Comparison of ENCODE assay signal across 17 cellular contexts in genomic region chr10:110461088-110461487, GRCh38. TPM values are rescaled to one million over a fixed set of nuclear protein-coding genes. Genes with fewer than 3 reads are reported as not detected.
DNase-seq lines count a peak whose midpoint lies in the region; ATAC-seq and TF ChIP-seq lines count a peak whose summit lies in the region.
"Had no signal": no experiment of that assay in that cellular context is flagged by ENCODE, and none has a peak within 500 bp of the region (broad histone marks: within the 10 kb centered on the region; RNA-seq: fewer than 3 reads in every experiment).

No MANE protein-coding gene starts in this region.

- H3K27me3 ChIP-seq in MM.1S (replicated peaks; ENCODE audit: insufficient read depth, low read length) (no peaks in the 10 kb centered on the region), spleen (replicated peaks in 1 of 7) (no peaks in the 10 kb centered on the region)
- H3K27me3 ChIP-seq: Peyer's patch had no signal

- intact Hi-C loops in spleen (cut with DNase I; ENCODE audit: low total_unique reads) = no loop called here

- H3K27ac Mint-ChIP-seq in activated CD8-positive, alpha-beta memory T cell treated with anti-CD3 and anti-CD28 coated beads, Interleukin-2, amount 10 ng/mL, durations not matched to agents 7 days and 5 days = no peak overlapping the region
- H3K27ac Mint-ChIP-seq in central memory CD8-positive, alpha-beta T cell (ENCODE audit: low read depth) = peak overlapping the region; percentile 30
- H3K27ac Mint-ChIP-seq: activated CD4-positive, alpha-beta memory T cell treated with anti-CD3 and anti-CD28 coated beads for 36 hours had no signal

- H3K9me3 ChIP-seq in MM.1S (replicated peaks; ENCODE audit: insufficient read depth, low read length) (no peaks in the 10 kb centered on the region), spleen (no peaks in the 10 kb centered on the region)
- H3K9me3 ChIP-seq: left ventricle myocardium inferior, mucosa of descending colon, Peyer's patch had no signal

- H3K36me3 ChIP-seq in MM.1S (replicated peaks; ENCODE audit: insufficient read depth, low read length) = no peaks in the 10 kb centered on the region
- H3K36me3 ChIP-seq in spleen = no peaks in the 10 kb centered on the region
- H3K36me3 ChIP-seq: left ventricle myocardium inferior, Peyer's patch had no signal

- H3K27me3 Mint-ChIP-seq in activated CD8-positive, alpha-beta memory T cell treated with anti-CD3 and anti-CD28 coated beads, Interleukin-2, amount 10 ng/mL, durations not matched to agents 7 days and 5 days = no peaks in the 10 kb centered on the region
- H3K27me3 Mint-ChIP-seq in central memory CD8-positive, alpha-beta T cell = no peaks in the 10 kb centered on the region
- H3K27me3 Mint-ChIP-seq: activated CD4-positive, alpha-beta memory T cell treated with anti-CD3 and anti-CD28 coated beads for 36 hours; type B pancreatic cell had no signal

- H3K9ac ChIP-seq in MM.1S (ENCODE audit: low read length) = peak overlapping the region; percentile 99

- peak overlapping the region; percentile 81 for H3K4me2 ChIP-seq in MM.1S (ENCODE audit: low read depth, low read length)

- peaks cover 52% of the 10 kb centered on the region for H3K4me1 Mint-ChIP-seq in activated CD8-positive, alpha-beta memory T cell treated with anti-CD3 and anti-CD28 coated beads, Interleukin-2, amount 10 ng/mL, durations not matched to agents 7 days and 5 days
- H3K4me1 Mint-ChIP-seq in central memory CD8-positive, alpha-beta T cell = peaks cover 32% of the 10 kb centered on the region

- H3K4me1 ChIP-seq in MM.1S (ENCODE audit: low read length) (peaks cover 90% of the 10 kb centered on the region), spleen (peaks cover 23 to 56% (median 47%) of the 10 kb centered on the region in 6 donors)

- H3K36me3 Mint-ChIP-seq in activated CD8-positive, alpha-beta memory T cell treated with anti-CD3 and anti-CD28 coated beads, Interleukin-2, amount 10 ng/mL, durations not matched to agents 7 days and 5 days = no peaks in the 10 kb centered on the region
- peaks cover 2% of the 10 kb centered on the region for H3K36me3 Mint-ChIP-seq in central memory CD8-positive, alpha-beta T cell (ENCODE audit: insufficient read depth)
- H3K36me3 Mint-ChIP-seq: activated CD4-positive, alpha-beta memory T cell treated with anti-CD3 and anti-CD28 coated beads for 36 hours; type B pancreatic cell had no signal

- H3K79me2 ChIP-seq in MM.1S (ENCODE audit: low read length) = peaks cover 34% of the 10 kb centered on the region

- no peak for ATAC-seq in activated CD8-positive, alpha-beta memory T cell treated with anti-CD3 and anti-CD28 coated beads, Interleukin-2, amount 10 ng/mL, durations not matched to agents 7 days and 5 days
- no peak for ATAC-seq in central memory CD8-positive, alpha-beta T cell (replicated peaks; ENCODE audit: extremely low read depth, poor library complexity, severe bottlenecking)
- ATAC-seq in SK-N-SH treated with all-trans-retinoic acid at 6 μM for 48 hours (no peak), GM18858 (IDR thresholded peaks at IDR 0.05; ENCODE audit: unreplicated experiment) (no peak)

- peaks cover 66% of the 10 kb centered on the region for H3F3A ChIP-seq in MM.1S (ENCODE audit: insufficient read depth, low read length)

- no peaks in the 10 kb centered on the region for H3K9me3 Mint-ChIP-seq in activated CD8-positive, alpha-beta memory T cell treated with anti-CD3 and anti-CD28 coated beads, Interleukin-2, amount 10 ng/mL, durations not matched to agents 7 days and 5 days (ENCODE audit: low read depth)
- H3K9me3 Mint-ChIP-seq in central memory CD8-positive, alpha-beta T cell = no peaks in the 10 kb centered on the region
- H3K9me3 Mint-ChIP-seq: activated CD4-positive, alpha-beta memory T cell treated with anti-CD3 and anti-CD28 coated beads for 36 hours; type B pancreatic cell had no signal

- H3K27ac ChIP-seq in MM.1S (ENCODE audit: low read length) = peak overlapping the region; percentile 99
- H3K27ac ChIP-seq in spleen = peak overlapping the region in 2 of 8 donors; percentile 43 to 49
- H3K27ac ChIP-seq: left ventricle myocardium inferior had no signal

- H3K4me3 Mint-ChIP-seq in activated CD8-positive, alpha-beta memory T cell treated with anti-CD3 and anti-CD28 coated beads, Interleukin-2, amount 10 ng/mL, durations not matched to agents 7 days and 5 days = no peak overlapping the region
- H3K4me3 Mint-ChIP-seq in central memory CD8-positive, alpha-beta T cell = peak overlapping the region; percentile 16
- H3K4me3 Mint-ChIP-seq: activated CD4-positive, alpha-beta memory T cell treated with anti-CD3 and anti-CD28 coated beads for 36 hours; type B pancreatic cell had no signal

- peak overlapping the region; percentile 72 for H3K4me3 ChIP-seq in MM.1S (ENCODE audit: low read length)
- H3K4me3 ChIP-seq in spleen = no peak overlapping the region
- H3K4me3 ChIP-seq: left ventricle myocardium inferior, mucosa of descending colon, Peyer's patch had no signal

- TF ChIP-seq POLR2A in spleen (IDR thresholded peaks at IDR 0.05) = no peak

- no peak overlapping the region for H2AFZ ChIP-seq in MM.1S (ENCODE audit: low read length)

- CTCF ChIA-PET in activated CD8-positive, alpha-beta memory T cell treated with anti-CD3 and anti-CD28 coated beads, Interleukin-2, amount 10 ng/mL, durations not matched to agents 7 days and 5 days (lab: Charles Lee) = interaction anchor here (1.0 kb wide), 1 partner anchor 107 kb away, joined by 4 read pairs; no protein-coding TSS in a partner anchor

- 76 to 90% (median 78%) methylated on average over 7 of the region's 7 CpGs for WGBS in spleen, 5 donors

- no peaks in the 10 kb centered on the region for H4K20me1 ChIP-seq in MM.1S (ENCODE audit: insufficient read depth, low read length)

- H3K9me2 ChIP-seq in MM.1S (replicated peaks; ENCODE audit: insufficient read depth, low read length) = no peaks in the 10 kb centered on the region

- TF ChIP-seq CTCF in MM.1S (IDR thresholded peaks at IDR 0.05; ENCODE audit: low read length) = no peak
- TF ChIP-seq CTCF in spleen (IDR thresholded peaks at IDR 0.05 in 8 of 11, conservative IDR thresholded peaks at IDR 0.05 in 3 of 11) = no peak

- peak; percentile 54 for DNase-seq in activated CD8-positive, alpha-beta memory T cell treated with anti-CD3 and anti-CD28 coated beads, Interleukin-2, amount 50 U/mL, for 48 hours
- no peak for DNase-seq in activated CD8-positive, alpha-beta memory T cell treated with anti-CD3 and anti-CD28 coated beads, Interleukin-2, amount 10 ng/mL, durations not matched to agents 7 days and 5 days
- peak; percentile 88 for DNase-seq in MM.1S
- no peak for DNase-seq in central memory CD8-positive, alpha-beta T cell (ENCODE audit: low spot score in 2 of 2)
- DNase-seq in spleen = peak; percentile 70
- DNase-seq in activated CD4-positive, CD25-positive, alpha-beta regulatory T cell (lab: John Stamatoyannopoulos, UW) = no peak
- DNase-seq: effector CD8-positive, alpha-beta T cell; glutamatergic neuron; left ventricle myocardium inferior; NCI-H1105 treated with DMSO at 0.1 percent for 48 hours; occipital lobe had no signal

TF ChIP-seq in SK-N-SH treated with all-trans-retinoic acid at 6 μM for 48 hours, 23 proteins besides CTCF, POLR2A, EP300 and RAD21 (continues in another document):
- TF ChIP-seq CSRNP3 (CRISPR knock-in tag; IDR thresholded peaks at IDR 0.05) = no peak
- TF ChIP-seq, protein P1, sequence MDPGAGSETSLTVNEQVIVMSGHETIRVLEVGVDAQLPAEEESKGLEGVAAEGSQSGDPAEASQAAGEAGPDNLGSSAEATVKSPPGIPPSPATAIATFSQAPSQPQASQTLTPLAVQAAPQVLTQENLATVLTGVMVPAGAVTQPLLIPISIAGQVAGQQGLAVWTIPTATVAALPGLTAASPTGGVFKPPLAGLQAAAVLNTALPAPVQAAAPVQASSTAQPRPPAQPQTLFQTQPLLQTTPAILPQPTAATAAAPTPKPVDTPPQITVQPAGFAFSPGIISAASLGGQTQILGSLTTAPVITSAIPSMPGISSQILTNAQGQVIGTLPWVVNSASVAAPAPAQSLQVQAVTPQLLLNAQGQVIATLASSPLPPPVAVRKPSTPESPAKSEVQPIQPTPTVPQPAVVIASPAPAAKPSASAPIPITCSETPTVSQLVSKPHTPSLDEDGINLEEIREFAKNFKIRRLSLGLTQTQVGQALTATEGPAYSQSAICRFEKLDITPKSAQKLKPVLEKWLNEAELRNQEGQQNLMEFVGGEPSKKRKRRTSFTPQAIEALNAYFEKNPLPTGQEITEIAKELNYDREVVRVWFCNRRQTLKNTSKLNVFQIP (CRISPR knock-in tag; IDR thresholded peaks at IDR 0.05; ENCODE audit: borderline replicate concordance, low read depth) = no peak
- TF ChIP-seq ARNTL (CRISPR knock-in tag; IDR thresholded peaks at IDR 0.05; ENCODE audit: borderline replicate concordance, low read depth) = no peak
- TF ChIP-seq TCF4 (CRISPR knock-in tag; IDR thresholded peaks at IDR 0.05; ENCODE audit: borderline replicate concordance) = no peak

RNA-seq across cellular contexts. Expression of gene DUSP5, which starts 36.6 kb away (rescaled TPM):
- 100 to 1,000 TPM; 102 to 223 TPM for total RNA-seq in activated CD8-positive, alpha-beta memory T cell treated with anti-CD3 and anti-CD28 coated beads, Interleukin-2, amount 10 ng/mL, durations not matched to agents 7 days and 5 days
- total RNA-seq in spleen = 10 to 100 TPM; 17.2 to 71.8 (median 35.6) TPM
- polyA plus RNA-seq in spleen = 10 to 100 TPM in 2 of 3 donors, 1 to 10 TPM in 1; 9.7 to 17.2 (median 15.7) TPM

Comparison
In these comparisons a context has a peak if more than half of its experiments do, and no peak if none do; other contexts are left out.
1. DNase-seq: peak in activated CD8-positive, alpha-beta memory T cell treated with anti-CD3 and anti-CD28 coated beads, Interleukin-2, amount 50 U/mL, for 48 hours (single experiment), MM.1S (single experiment) and spleen (single experiment); none in activated CD8-positive, alpha-beta memory T cell treated with anti-CD3 and anti-CD28 coated beads, Interleukin-2, amount 10 ng/mL, durations not matched to agents 7 days and 5 days (single experiment), central memory CD8-positive, alpha-beta T cell (0 of 2) and activated CD4-positive, CD25-positive, alpha-beta regulatory T cell (0 of 4).